In the genomic region with DNA sequence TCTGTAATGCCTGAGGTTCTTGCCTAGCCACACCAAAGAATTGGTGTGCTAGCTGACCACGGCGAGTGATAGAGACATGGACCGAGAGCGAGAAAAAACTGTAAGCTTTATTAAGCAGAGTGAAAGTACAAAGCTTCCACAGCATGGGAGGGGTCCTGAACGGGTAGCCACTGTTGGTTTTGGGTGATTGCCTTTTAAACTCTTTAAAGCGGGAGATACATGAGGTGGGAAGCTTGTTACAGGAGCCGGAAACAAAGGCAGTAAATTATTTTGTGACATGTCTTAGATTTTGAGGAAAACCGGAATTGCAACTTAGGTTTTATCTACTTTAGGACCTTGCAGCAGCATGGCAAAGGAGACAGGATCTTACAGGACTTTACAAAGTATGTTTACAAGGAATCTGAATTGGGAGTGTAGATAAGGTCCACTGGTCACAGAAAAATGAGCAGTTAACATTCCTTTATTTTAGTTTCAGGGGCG, we compare ENCODE assay signal across 9 cellular contexts.
DNase-seq lines count a peak whose midpoint lies in the region; ATAC-seq and TF ChIP-seq lines count a peak whose summit lies in the region.
"Had no signal": no experiment of that assay in that cellular context is flagged by ENCODE, and none has a peak within 500 bp of the region (broad histone marks: within the 10 kb centered on the region; RNA-seq: fewer than 3 reads in every experiment).

No MANE protein-coding gene starts in this region.

- H3K4me1 Mint-ChIP-seq in HFFc6 (ENCODE audit: low read depth), result no peaks in the 10 kb centered on the region; the same call in 1 of the 2 replicates
- peaks cover 19% of the 10 kb centered on the region for H3K4me1 Mint-ChIP-seq in brain
- H3K4me1 Mint-ChIP-seq in memory B cell, result peaks cover 6% of the 10 kb centered on the region
- no peaks in the 10 kb centered on the region for H3K4me1 Mint-ChIP-seq in activated T-helper 17 cell treated with anti-CD3 and anti-CD28 coated beads, Interleukin-2, amount 50 U/mL, for 72 hours
- H3K4me1 Mint-ChIP-seq: central memory CD8-positive, alpha-beta T cell had no signal

- no peaks in the 10 kb centered on the region for H3K9me3 ChIP-seq in A673 (ENCODE audit: low read depth, low read length, poor library complexity, severe bottlenecking)

- peaks cover 10% of the 10 kb centered on the region for H3K9me3 Mint-ChIP-seq in HFFc6
- peaks cover 0 to under 1% (median 0%) of the 10 kb centered on the region in 5 experiments for H3K9me3 Mint-ChIP-seq in brain
- peaks cover 1% of the 10 kb centered on the region for H3K9me3 Mint-ChIP-seq in memory B cell
- peaks cover 21% of the 10 kb centered on the region for H3K9me3 Mint-ChIP-seq in activated T-helper 17 cell treated with anti-CD3 and anti-CD28 coated beads, Interleukin-2, amount 50 U/mL, for 72 hours

- no TSS peak for BruUV-seq in A673 (replicated peaks; lab: Mats Ljungman, UMichigan)

- intact Hi-C loops in A673 (cut with micrococcal nuclease; ENCODE audit: unreplicated experiment), result no loop called here

- no peak overlapping the region for H3K27ac ChIP-seq in A673 (ENCODE audit: low read depth, low read length, poor library complexity, severe bottlenecking)

- POLR2A ChIA-PET in A673 (lab: Charles Lee; ENCODE audit: low non-redundant PET), result no interaction called here

- DNase-seq in A673 (ENCODE audit: low spot score), result peak; percentile 6
- no peak for DNase-seq in HFFc6
- DNase-seq in memory B cell (ENCODE audit: low spot score in 2 of 2), result no peak
- no peak for DNase-seq in NCI-H226
- no peak for DNase-seq in H7
- no peak for DNase-seq in NAMALWA (ENCODE audit: low spot score)

- ATAC-seq in memory B cell (ENCODE audit: low read depth), result no peak
- no peak for ATAC-seq in activated T-helper 17 cell treated with anti-CD3 and anti-CD28 coated beads, Interleukin-2, amount 50 U/mL, for 72 hours (replicated peaks)

- H3K27ac Mint-ChIP-seq in HFFc6, result no peak overlapping the region; the same call in 1 of the 2 replicates
- peak overlapping the region in 2 of 5 experiments; percentile 39 to 88 for H3K27ac Mint-ChIP-seq in brain
- no peak overlapping the region for H3K27ac Mint-ChIP-seq in memory B cell
- no peak overlapping the region for H3K27ac Mint-ChIP-seq in activated T-helper 17 cell treated with anti-CD3 and anti-CD28 coated beads, Interleukin-2, amount 50 U/mL, for 72 hours

- H3K27me3 ChIP-seq in A673 (replicated peaks; ENCODE audit: insufficient read depth, low read depth, low read length, poor library complexity) (no peaks in the 10 kb centered on the region), H7 (ENCODE audit: control insufficient read depth, insufficient read depth, low read length) (no peaks in the 10 kb centered on the region)

- H3K4me3 ChIP-seq in A673 (ENCODE audit: low read depth, low read length, poor library complexity, severe bottlenecking) (peak overlapping the region; percentile 31), H7 (ENCODE audit: insufficient read depth, low read depth, low read length) (no peak overlapping the region)

- H3K27me3 Mint-ChIP-seq in HFFc6 (ENCODE audit: insufficient read depth), result no peaks in the 10 kb centered on the region
- H3K27me3 Mint-ChIP-seq in brain, result peaks cover 8% of the 10 kb centered on the region
- H3K27me3 Mint-ChIP-seq in memory B cell, result no peaks in the 10 kb centered on the region
- no peaks in the 10 kb centered on the region for H3K27me3 Mint-ChIP-seq in activated T-helper 17 cell treated with anti-CD3 and anti-CD28 coated beads, Interleukin-2, amount 50 U/mL, for 72 hours
- H3K27me3 Mint-ChIP-seq: central memory CD8-positive, alpha-beta T cell had no signal

- CTCF ChIA-PET in A673 (lab: Charles Lee), result no interaction called here

- peak overlapping the region; percentile 65 for H3K4me3 Mint-ChIP-seq in HFFc6
- H3K4me3 Mint-ChIP-seq in brain, result peak overlapping the region in 3 of 5 experiments; percentile 26 to 73 (median 50)
- peak overlapping the region; percentile 39 for H3K4me3 Mint-ChIP-seq in memory B cell
- no peak overlapping the region for H3K4me3 Mint-ChIP-seq in activated T-helper 17 cell treated with anti-CD3 and anti-CD28 coated beads, Interleukin-2, amount 50 U/mL, for 72 hours
- H3K4me3 Mint-ChIP-seq: central memory CD8-positive, alpha-beta T cell had no signal

- H3K4me1 ChIP-seq in A673 (ENCODE audit: insufficient read depth, low read length, poor library complexity, severe bottlenecking), result no peaks in the 10 kb centered on the region

- TF ChIP-seq CTCF in A673 (conservative IDR thresholded peaks at IDR 0.05; ENCODE audit: low read depth, low read length) (no peak), HFFc6 (IDR thresholded peaks at IDR 0.05) (no peak), brain (conservative IDR thresholded peaks at IDR 0.05) (no peak)

- no peaks in the 10 kb centered on the region for H3K36me3 Mint-ChIP-seq in HFFc6 (ENCODE audit: low read depth)
- H3K36me3 Mint-ChIP-seq in brain, result no peaks in the 10 kb centered on the region
- H3K36me3 Mint-ChIP-seq in memory B cell, result no peaks in the 10 kb centered on the region
- no peaks in the 10 kb centered on the region for H3K36me3 Mint-ChIP-seq in activated T-helper 17 cell treated with anti-CD3 and anti-CD28 coated beads, Interleukin-2, amount 50 U/mL, for 72 hours (ENCODE audit: low read depth)

- no peaks in the 10 kb centered on the region for H3K36me3 ChIP-seq in A673 (ENCODE audit: insufficient read depth, low read length, poor library complexity, severe bottlenecking)
- H3K36me3 ChIP-seq in H7 (replicated peaks; ENCODE audit: control insufficient read depth, insufficient read depth, low read length), result no peaks in the 10 kb centered on the region
